ENCODE assay signal across 1 cellular context in genomic region chr3:30680789-30681188, GRCh38.
TF ChIP-seq lines count a peak whose summit lies in the region.

No MANE protein-coding gene starts in this region.

TF ChIP-seq in WTC11, 78 proteins besides CTCF, POLR2A, EP300 and RAD21 (continued from another document):
- no peak for TF ChIP-seq AR (CRISPR knock-in tag; IDR thresholded peaks at IDR 0.05)
- no peak for TF ChIP-seq TEAD4 (CRISPR knock-in tag; IDR thresholded peaks at IDR 0.05)
- TF ChIP-seq SOX15 (CRISPR knock-in tag; IDR thresholded peaks at IDR 0.05): no peak
- no peak for TF ChIP-seq RORB (CRISPR knock-in tag; IDR thresholded peaks at IDR 0.05)
- TF ChIP-seq PREB (CRISPR knock-in tag; IDR thresholded peaks at IDR 0.05; ENCODE audit: borderline replicate concordance): no peak
- no peak for TF ChIP-seq ZNF317 (CRISPR knock-in tag; IDR thresholded peaks at IDR 0.05; ENCODE audit: borderline replicate concordance, low read depth)
- TF ChIP-seq GABPB1 (CRISPR knock-in tag; IDR thresholded peaks at IDR 0.05): no peak
- no peak for TF ChIP-seq FOXP4 (CRISPR knock-in tag; IDR thresholded peaks at IDR 0.05)
- TF ChIP-seq CREB1 (CRISPR knock-in tag; IDR thresholded peaks at IDR 0.05): no peak
